In the genomic region with DNA sequence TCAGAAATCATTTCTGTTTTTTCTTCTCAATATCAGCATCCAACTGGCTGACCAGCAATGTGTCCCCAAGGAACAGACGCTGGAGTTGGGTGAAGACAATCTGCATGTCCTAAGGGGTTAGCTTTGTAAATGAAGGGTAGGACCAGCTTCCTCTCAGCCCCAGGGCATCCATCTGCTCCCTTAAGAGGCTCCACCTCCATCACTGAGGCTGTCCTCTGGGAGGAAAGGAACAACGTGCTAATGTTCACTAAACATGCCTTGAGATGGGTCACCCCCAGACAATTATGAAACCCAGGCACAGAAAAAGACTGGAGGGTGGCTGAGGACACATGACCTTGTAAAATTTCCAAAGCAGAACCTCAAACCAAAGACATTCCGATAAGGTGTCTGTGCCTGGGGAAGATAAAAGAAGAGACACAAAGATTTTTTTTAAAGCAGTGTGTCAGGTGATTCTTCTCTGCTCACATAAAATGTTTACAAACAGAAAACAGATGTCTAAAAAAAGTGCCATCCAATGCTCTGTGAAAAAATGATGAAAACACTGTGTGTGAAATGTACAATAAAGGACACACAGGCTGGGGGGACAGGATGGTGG, we compare ENCODE assay signal across 8 cellular contexts. TPM values are rescaled to one million over a fixed set of nuclear protein-coding genes. Genes with fewer than 3 reads are reported as not detected.
A peak's percentile ranks its signal among the peaks of the same experiment; 100 is the strongest.
DNase-seq lines count a peak whose midpoint lies in the region; ATAC-seq, FAIRE-seq and TF ChIP-seq lines count a peak whose summit lies in the region.

No MANE protein-coding gene starts in this region.

- H3K27ac ChIP-seq in Panc1 (ENCODE audit: low read length) (peak overlapping the region; percentile 81), esophagus muscularis mucosa (replicated peaks in 1 of 4) (no peak overlapping the region), psoas muscle (no peak overlapping the region), pancreas (no peak overlapping the region)

- FAIRE-seq in pancreas (lab: Jason Lieb, UNC), result no peak

- TF ChIP-seq EP300 in esophagus muscularis mucosa (IDR thresholded peaks at IDR 0.05), result no peak

- BruUV-seq in Panc1 (replicated peaks; lab: Mats Ljungman, UMichigan), result TSS peak; percentile 79

- in situ Hi-C loops in Panc1 (cut with HindIII; ENCODE audit: low pct_unique_long_range_greater_than_20kb, low sequenced_read_pairs) (no loop called here), KBM-7 (cut with MboI; ENCODE audit: low pct_unique_long_range_greater_than_20kb, low sequenced_read_pairs) (no loop called here)

- POLR2A ChIA-PET in Panc1 (lab: Charles Lee), result no interaction called here

- peaks cover 2% of the 10 kb centered on the region; the same call in 1 of the 2 replicates for H3K27me3 ChIP-seq in Panc1 (ENCODE audit: control insufficient read depth, insufficient read depth, low read length)
- no peaks in the 10 kb centered on the region for H3K27me3 ChIP-seq in esophagus muscularis mucosa
- no peaks in the 10 kb centered on the region for H3K27me3 ChIP-seq in psoas muscle (ENCODE audit: insufficient read depth in 3 of 3, low read length in 2 of 3)
- no peaks in the 10 kb centered on the region for H3K27me3 ChIP-seq in pancreas

- H3K4me3 ChIP-seq in Panc1 (ENCODE audit: low read depth in 2 of 2, low read length in 2 of 2), result peak overlapping the region; percentile 70 to 92
- peak overlapping the region; percentile 85 to 96 (median 92) for H3K4me3 ChIP-seq in esophagus muscularis mucosa
- peak overlapping the region; percentile 96 for H3K4me3 ChIP-seq in psoas muscle
- H3K4me3 ChIP-seq in pancreas, result peak overlapping the region in 2 of 4 donors; percentile 82 to 97

- TF ChIP-seq CTCF in Panc1 (IDR thresholded peaks at IDR 0.05), result no peak
- TF ChIP-seq CTCF in esophagus muscularis mucosa (IDR thresholded peaks at IDR 0.05), result no peak
- no peak for TF ChIP-seq CTCF in psoas muscle (IDR thresholded peaks at IDR 0.05)
- TF ChIP-seq CTCF in pancreas (IDR thresholded peaks at IDR 0.05), result no peak

- ATAC-seq in Panc1, result no peak
- ATAC-seq in psoas muscle, result no peak
- ATAC-seq in HG03457 (IDR thresholded peaks at IDR 0.05; ENCODE audit: unreplicated experiment), result no peak
- no peak for ATAC-seq in pancreas
- no peak for ATAC-seq in GM21381 (IDR thresholded peaks at IDR 0.05; ENCODE audit: unreplicated experiment)

- no peaks in the 10 kb centered on the region; the same call in 1 of the 2 replicates for H3K9me3 ChIP-seq in Panc1 (ENCODE audit: control insufficient read depth, insufficient read depth, low read depth, low read length)
- no peaks in the 10 kb centered on the region for H3K9me3 ChIP-seq in esophagus muscularis mucosa
- no peaks in the 10 kb centered on the region for H3K9me3 ChIP-seq in psoas muscle
- H3K9me3 ChIP-seq in pancreas, result no peaks in the 10 kb centered on the region

- CTCF ChIA-PET in Panc1 (lab: Charles Lee), result no interaction called here

- no peak for TF ChIP-seq POLR2A in esophagus muscularis mucosa (IDR thresholded peaks at IDR 0.05; ENCODE audit: low read depth)

- H3K4me1 ChIP-seq in Panc1 (ENCODE audit: control insufficient read depth, insufficient read depth, low read length) (peaks cover 18% of the 10 kb centered on the region), esophagus muscularis mucosa (peaks cover 17 to 30% (median 22%) of the 10 kb centered on the region in 4 donors), psoas muscle (peaks cover 15% of the 10 kb centered on the region), pancreas (peaks cover 0 to 18% (median 5%) of the 10 kb centered on the region in 3 donors)

- intact Hi-C loops in Panc1 (cut with micrococcal nuclease; ENCODE audit: unreplicated experiment), result no loop called here
- intact Hi-C loops in esophagus muscularis mucosa (cut with DNase I), result loop anchor here (10.0 kb wide), 1 partner anchor 105 kb away; a partner anchor contains a TSS
- intact Hi-C loops in psoas muscle (cut with DNase I), result loop anchor here in 1 of 2 donors (2.0 to 10.0 kb wide), 2 partner anchors 35 to 275 kb away; a partner anchor contains a TSS
- intact Hi-C loops in pancreas (cut with DNase I), result no loop called here

- H3K36me3 ChIP-seq in Panc1 (ENCODE audit: control insufficient read depth, insufficient read depth, low read length) (no peaks in the 10 kb centered on the region), esophagus muscularis mucosa (peaks cover 0 to 11% (median 0%) of the 10 kb centered on the region in 4 donors), psoas muscle (ENCODE audit: insufficient read depth in 1 of 2, low read depth in 1 of 2) (no peaks in the 10 kb centered on the region), pancreas (no peaks in the 10 kb centered on the region)

- DNase-seq in ELR (ENCODE audit: low read depth) (peak; percentile 20), Panc1 (ENCODE audit: low read depth, low spot score) (no peak), esophagus muscularis mucosa (ENCODE audit: extremely low spot score) (no peak), psoas muscle (no peak), KBM-7 (no peak), pancreas (no peak)

- 47% methylated on average over 3 of the region's 3 CpGs for WGBS in esophagus muscularis mucosa
- 46 to 59% (median 57%) methylated on average over 3 of the region's 3 CpGs for WGBS in psoas muscle, 3 donors
- 37 to 48% methylated on average over 3 of the region's 3 CpGs for WGBS in pancreas, 2 donors

RNA-seq across cellular contexts. Expression of a gene that starts 37.6 kb away (rescaled TPM):
- total RNA-seq in Panc1 (2021; ENCODE audit: unreplicated experiment) (18.6 TPM), esophagus muscularis mucosa (10 to 100 TPM; 21.6 to 62.7 (median 43.3) TPM), psoas muscle (10 to 100 TPM in 1 of 4 donors, 1 to 10 TPM in 3; 6.8 to 10.9 (median 9.1) TPM), pancreas (10 to 100 TPM in 5 of 6 donors, 1 to 10 TPM in 1; 9.4 to 33.3 (median 18.3) TPM)
- 4.2 TPM for polyA plus RNA-seq in Panc1 (2012; ENCODE audit: insufficient read length)
- polyA plus RNA-seq in psoas muscle (1 to 10 TPM; 1.1 to 3.8 (median 1.4) TPM), pancreas (1 to 10 TPM; 1.1 to 2.7 TPM)

RNA-seq across cellular contexts. Expression of a gene that starts 46.5 kb away (rescaled TPM):
- not detected for total RNA-seq in Panc1 (2021; ENCODE audit: unreplicated experiment)
- not detected for polyA plus RNA-seq in Panc1 (2012; ENCODE audit: insufficient read length)
- total RNA-seq in esophagus muscularis mucosa, result not detected
- not detected for total RNA-seq in psoas muscle
- polyA plus RNA-seq in psoas muscle, result not detected
- total RNA-seq in pancreas, result not detected
- not detected for polyA plus RNA-seq in pancreas
